ENCODE assay signal across 18 cellular contexts in genomic region chr3:100354850-100355249, GRCh38. TPM values are rescaled to one million over a fixed set of nuclear protein-coding genes. Genes with fewer than 3 reads are reported as not detected.
A peak's percentile ranks its signal among the peaks of the same experiment; 100 is the strongest.
DNase-seq lines count a peak whose midpoint lies in the region; ATAC-seq and TF ChIP-seq lines count a peak whose summit lies in the region.
"Had no signal": no experiment of that assay in that cellular context is flagged by ENCODE, and none has a peak within 500 bp of the region (broad histone marks: within the 10 kb centered on the region; RNA-seq: fewer than 3 reads in every experiment).

No MANE protein-coding gene starts in this region.

- peaks cover 66% of the 10 kb centered on the region for H3K36me3 ChIP-seq in PC-9 (ENCODE audit: low read depth)

- peaks cover 59% of the 10 kb centered on the region for H3K36me3 Mint-ChIP-seq in nephron (ENCODE audit: low read depth)
- peaks cover 81% of the 10 kb centered on the region for H3K36me3 Mint-ChIP-seq in activated T-helper 2 cell treated with anti-CD3 and anti-CD28 coated beads, Interferon-gamma antibody, Interleukin-2, Interleukin-4, amounts not matched to agents 10 μg/mL and 5 μg/mL and 100 μg/mL, durations not matched to agents 14 hours and 24 hours and 36 hours (ENCODE audit: low read depth)

- no peak overlapping the region for H3K4me3 Mint-ChIP-seq in nephron
- H3K4me3 Mint-ChIP-seq in activated T-helper 2 cell treated with anti-CD3 and anti-CD28 coated beads, Interferon-gamma antibody, Interleukin-2, Interleukin-4, amounts not matched to agents 10 μg/mL and 5 μg/mL and 100 μg/mL, durations not matched to agents 14 hours and 24 hours and 36 hours (ENCODE audit: low read depth): no peak overlapping the region
- H3K4me3 Mint-ChIP-seq: activated naive CD8-positive, alpha-beta T cell; activated T-cell treated with anti-CD3 and anti-CD28 coated beads, Interleukin-2, amount 50 U/mL, for 4 hours had no signal

- POLR2A ChIA-PET in PC-9 (lab: Charles Lee; ENCODE audit: unreplicated experiment): no interaction called here

- intact Hi-C loops in right cardiac atrium (cut with DNase I) (no loop called here), PC-9 (cut with micrococcal nuclease; ENCODE audit: unreplicated experiment) (no loop called here)
- intact Hi-C loops in activated T-helper 2 cell treated with anti-CD3 and anti-CD28 coated beads, Interferon-gamma antibody, Interleukin-2, Interleukin-4, amounts not matched to agents 10 μg/mL and 5 μg/mL and 100 μg/mL, durations not matched to agents 14 hours and 24 hours and 36 hours (cut with micrococcal nuclease): no loop called here

- H3K9me3 ChIP-seq in right cardiac atrium (ENCODE audit: control insufficient read depth, low read length) (no peaks in the 10 kb centered on the region), PC-9 (ENCODE audit: insufficient read depth, low read depth) (no peaks in the 10 kb centered on the region)

- no peaks in the 10 kb centered on the region for H3K79me2 ChIP-seq in PC-9 (ENCODE audit: low read depth)

- H3K9me2 ChIP-seq in PC-9 (ENCODE audit: insufficient read depth): no peaks in the 10 kb centered on the region

- TF ChIP-seq CTCF in astrocyte of the spinal cord (IDR thresholded peaks at IDR 0.05; ENCODE audit: low read depth, low read length): no peak
- TF ChIP-seq CTCF in nephron (IDR thresholded peaks at IDR 0.05; ENCODE audit: unreplicated experiment in 3 of 3): no peak
- no peak for TF ChIP-seq CTCF in PC-9 (conservative IDR thresholded peaks at IDR 0.05)

- no peak overlapping the region for H2AFZ ChIP-seq in PC-9

- 93% methylated on average over 3 of the region's 3 CpGs for WGBS in right cardiac atrium

- no peaks in the 10 kb centered on the region for H4K20me1 ChIP-seq in PC-9 (ENCODE audit: insufficient read depth)

- no peaks in the 10 kb centered on the region for H3K4me1 ChIP-seq in right cardiac atrium (ENCODE audit: control insufficient read depth, insufficient read depth, low read length)
- H3K4me1 ChIP-seq in PC-9 (replicated peaks; ENCODE audit: insufficient read depth): no peaks in the 10 kb centered on the region

- in situ Hi-C loops in astrocyte of the spinal cord (cut with HindIII; ENCODE audit: low sequenced_read_pairs): no loop called here

- ATAC-seq in GM19025 (IDR thresholded peaks at IDR 0.05; ENCODE audit: low read depth, unreplicated experiment) (peak; percentile 59), HG03558 (IDR thresholded peaks at IDR 0.05; ENCODE audit: extremely low read depth, unreplicated experiment) (peak; percentile 42), right cardiac atrium (no peak)
- ATAC-seq: activated T-cell treated with anti-CD3 and anti-CD28 coated beads, Interleukin-2, amount 50 U/mL, for 4 hours; left ventricle myocardium superior had no signal

- H3K4me1 Mint-ChIP-seq in nephron: no peaks in the 10 kb centered on the region
- H3K4me1 Mint-ChIP-seq in activated T-helper 2 cell treated with anti-CD3 and anti-CD28 coated beads, Interferon-gamma antibody, Interleukin-2, Interleukin-4, amounts not matched to agents 10 μg/mL and 5 μg/mL and 100 μg/mL, durations not matched to agents 14 hours and 24 hours and 36 hours (ENCODE audit: low read depth): no peaks in the 10 kb centered on the region

- H3K27me3 Mint-ChIP-seq in nephron (ENCODE audit: low read depth): no peaks in the 10 kb centered on the region
- H3K27me3 Mint-ChIP-seq in activated T-helper 2 cell treated with anti-CD3 and anti-CD28 coated beads, Interferon-gamma antibody, Interleukin-2, Interleukin-4, amounts not matched to agents 10 μg/mL and 5 μg/mL and 100 μg/mL, durations not matched to agents 14 hours and 24 hours and 36 hours (ENCODE audit: low read depth): no peaks in the 10 kb centered on the region
- H3K27me3 Mint-ChIP-seq: activated naive CD8-positive, alpha-beta T cell had no signal

- peaks cover 9% of the 10 kb centered on the region for H3K9me3 Mint-ChIP-seq in nephron
- H3K9me3 Mint-ChIP-seq in activated T-helper 2 cell treated with anti-CD3 and anti-CD28 coated beads, Interferon-gamma antibody, Interleukin-2, Interleukin-4, amounts not matched to agents 10 μg/mL and 5 μg/mL and 100 μg/mL, durations not matched to agents 14 hours and 24 hours and 36 hours: no peaks in the 10 kb centered on the region
- H3K9me3 Mint-ChIP-seq: activated T-cell treated with anti-CD3 and anti-CD28 coated beads, Interleukin-2, amount 50 U/mL, for 4 hours had no signal

- H3K27ac ChIP-seq in right cardiac atrium (ENCODE audit: low read length): no peak overlapping the region
- H3K27ac ChIP-seq in PC-9: no peak overlapping the region
- H3K27ac ChIP-seq: cardiac muscle cell, dorsolateral prefrontal cortex had no signal

- H3K27me3 ChIP-seq in right cardiac atrium (ENCODE audit: control insufficient read depth, insufficient read depth): no peaks in the 10 kb centered on the region
- H3K27me3 ChIP-seq in PC-9 (ENCODE audit: insufficient read depth, low read depth): no peaks in the 10 kb centered on the region
- H3K27me3 ChIP-seq: cardiac muscle cell, dorsolateral prefrontal cortex had no signal

- peak overlapping the region; percentile 29 to 88 (median 83) for H3K27ac Mint-ChIP-seq in nephron
- no peak overlapping the region for H3K27ac Mint-ChIP-seq in activated T-helper 2 cell treated with anti-CD3 and anti-CD28 coated beads, Interferon-gamma antibody, Interleukin-2, Interleukin-4, amounts not matched to agents 10 μg/mL and 5 μg/mL and 100 μg/mL, durations not matched to agents 14 hours and 24 hours and 36 hours
- H3K27ac Mint-ChIP-seq: activated naive CD8-positive, alpha-beta T cell had no signal

- DNase-seq in astrocyte of the spinal cord (ENCODE audit: low read depth, low spot score) (peak; percentile 45), right cardiac atrium (no peak), PC-9 (no peak), NCI-H2107 treated with DMSO at 0.1 percent for 48 hours (lab: John Stamatoyannopoulos, UW; ENCODE audit: unreplicated experiment) (no peak)
- DNase-seq in activated T-helper 2 cell treated with anti-CD3 and anti-CD28 coated beads, Interferon-gamma antibody, Interleukin-2, Interleukin-4, amounts not matched to agents 10 μg/mL and 5 μg/mL and 100 μg/mL, durations not matched to agents 14 hours and 24 hours and 36 hours (ENCODE audit: low spot score): no peak
- DNase-seq: activated T-cell treated with anti-CD3 and anti-CD28 coated beads, Interleukin-2, amount 50 U/mL, for 4 hours; COR-L47; dorsolateral prefrontal cortex; glutamatergic neuron; KBM-7; left ventricle myocardium superior; NCI-H1930; stimulated activated CD4-positive, alpha-beta T cell treated with anti-CD3 and anti-CD28 coated beads, Interleukin-2, amount 100 ng/mL, for 48 hours had no signal

- BruUV-seq in PC-9 (replicated peaks; lab: Mats Ljungman, UMichigan): no TSS peak

- H3F3A ChIP-seq in PC-9 (ENCODE audit: insufficient read depth, low read depth): peaks cover 13% of the 10 kb centered on the region

- CTCF ChIA-PET in PC-9 (lab: Charles Lee): no interaction called here

- no peak overlapping the region for H3K4me2 ChIP-seq in PC-9

- H3K4me3 ChIP-seq in astrocyte of the spinal cord (ENCODE audit: low read depth, low read length) (no peak overlapping the region), right cardiac atrium (ENCODE audit: low read length) (no peak overlapping the region), PC-9 (no peak overlapping the region)
- H3K4me3 ChIP-seq: cardiac muscle cell, dorsolateral prefrontal cortex had no signal

RNA-seq across cellular contexts. Expression of gene NIT2, which starts 20.3 kb away (rescaled TPM):
- total RNA-seq in right cardiac atrium: 10 to 100 TPM; 32.1 to 44.3 (median 37.1) TPM
- polyA plus RNA-seq in right cardiac atrium: 26.9 TPM
- 91.0 and 115 TPM in 2 replicates for total RNA-seq in PC-9 (2021)
- total RNA-seq in activated T-helper 2 cell treated with anti-CD3 and anti-CD28 coated beads, Interferon-gamma antibody, Interleukin-2, Interleukin-4, amounts not matched to agents 10 μg/mL and 5 μg/mL and 100 μg/mL, durations not matched to agents 14 hours and 24 hours and 36 hours: 73.0 and 73.7 TPM in 2 replicates

RNA-seq across cellular contexts. Expression of gene TOMM70, which starts 46.0 kb away (rescaled TPM):
- total RNA-seq in right cardiac atrium (10 to 100 TPM; 44.1 to 56.4 (median 51.0) TPM), PC-9 (2021) (63.7 and 65.2 TPM in 2 replicates)
- 28.4 TPM for polyA plus RNA-seq in right cardiac atrium
- 52.8 and 54.4 TPM in 2 replicates for total RNA-seq in activated T-helper 2 cell treated with anti-CD3 and anti-CD28 coated beads, Interferon-gamma antibody, Interleukin-2, Interleukin-4, amounts not matched to agents 10 μg/mL and 5 μg/mL and 100 μg/mL, durations not matched to agents 14 hours and 24 hours and 36 hours

RNA-seq across cellular contexts. Expression of gene LNP1, which starts 46.5 kb away (rescaled TPM):
- total RNA-seq in right cardiac atrium: 1 to 10 TPM; 4.1 to 6.9 (median 4.5) TPM
- polyA plus RNA-seq in right cardiac atrium: 4.1 TPM
- total RNA-seq in PC-9 (2021): 4.8 TPM in 2 replicates
- total RNA-seq in activated T-helper 2 cell treated with anti-CD3 and anti-CD28 coated beads, Interferon-gamma antibody, Interleukin-2, Interleukin-4, amounts not matched to agents 10 μg/mL and 5 μg/mL and 100 μg/mL, durations not matched to agents 14 hours and 24 hours and 36 hours: 2.0 and 2.8 TPM in 2 replicates

Comparison
In these comparisons a context has a peak if more than half of its experiments do, and no peak if none do; other contexts are left out.
1. ATAC-seq: peak in GM19025 (single experiment) and HG03558 (single experiment); none in right cardiac atrium (0 of 2).